ENCODE assay signal across 8 cellular contexts in the genomic region with DNA sequence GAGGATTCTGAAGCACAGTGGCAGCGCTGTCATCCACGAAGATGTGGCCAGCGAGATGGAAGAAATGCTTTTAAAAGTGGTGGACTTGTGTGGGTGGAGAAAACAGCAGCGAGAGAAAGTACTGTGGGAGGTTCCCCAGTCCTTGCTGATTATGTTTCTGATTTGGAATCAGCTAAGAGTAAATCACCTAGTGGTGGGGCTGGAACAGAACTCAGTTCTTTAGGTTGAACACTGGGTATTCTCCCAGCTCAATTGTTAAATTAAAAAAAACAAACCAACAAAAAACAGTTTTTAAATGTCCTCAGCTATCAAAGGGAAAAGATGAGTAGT. TPM values are rescaled to one million over a fixed set of nuclear protein-coding genes. Genes with fewer than 3 reads are reported as not detected.
A peak's percentile ranks its signal among the peaks of the same experiment; 100 is the strongest.
DNase-seq lines count a peak whose midpoint lies in the region; ATAC-seq and TF ChIP-seq lines count a peak whose summit lies in the region.

No MANE protein-coding gene starts in this region.

- DNase-seq in Right ventricle myocardium superior (no peak), cardiac septum (ENCODE audit: low spot score) (no peak), PC-9 (no peak), kidney tubule cell (ENCODE audit: low spot score) (no peak), cerebellum (ENCODE audit: low spot score) (no peak)

- no peak overlapping the region for H3K27ac ChIP-seq in PC-9
- no peak overlapping the region for H3K27ac ChIP-seq in ectodermal cell (ENCODE audit: insufficient read depth, low read depth, low read length, poor library complexity, severe bottlenecking)
- H3K27ac ChIP-seq in muscle layer of duodenum (ENCODE audit: low read length): peak overlapping the region; percentile 82

- H3K9me2 ChIP-seq in PC-9 (ENCODE audit: insufficient read depth): no peaks in the 10 kb centered on the region

- H3K4me1 ChIP-seq in PC-9 (replicated peaks; ENCODE audit: insufficient read depth): peaks cover 13% of the 10 kb centered on the region
- H3K4me1 ChIP-seq in ectodermal cell (ENCODE audit: control insufficient read depth, insufficient read depth, low read length): peaks cover 8% of the 10 kb centered on the region
- H3K4me1 ChIP-seq in muscle layer of duodenum (ENCODE audit: control insufficient read depth in 1 of 2, insufficient read depth in 2 of 2, low read length in 2 of 2): peaks cover 14 to 21% of the 10 kb centered on the region in 2 donors

- peak; percentile 23 for ATAC-seq in Right ventricle myocardium superior (ENCODE audit: poor library complexity)
- ATAC-seq in HG02798 (IDR thresholded peaks at IDR 0.05; ENCODE audit: poor library complexity, unreplicated experiment): peak; percentile 25

- H3K36me3 ChIP-seq in PC-9 (ENCODE audit: low read depth) (peaks cover 18% of the 10 kb centered on the region; the same call in 1 of the 2 replicates), ectodermal cell (ENCODE audit: control insufficient read depth, insufficient read depth, low read length) (peaks cover 7% of the 10 kb centered on the region), muscle layer of duodenum (ENCODE audit: control insufficient read depth in 1 of 2, insufficient read depth in 2 of 2, low read length in 2 of 2) (peaks cover 3 to 15% of the 10 kb centered on the region in 2 donors)

- TF ChIP-seq CTCF in PC-9 (conservative IDR thresholded peaks at IDR 0.05): no peak; the same call in 1 of the 2 replicates

- 1% methylated on average over 4 of the region's 4 CpGs for WGBS in ectodermal cell, 2 experiments

- BruUV-seq in PC-9 (replicated peaks; lab: Mats Ljungman, UMichigan): TSS peak; percentile 84

- intact Hi-C loops in Right ventricle myocardium superior (cut with DNase I) (no loop called here), cardiac septum (cut with DNase I) (no loop called here), PC-9 (cut with micrococcal nuclease; ENCODE audit: unreplicated experiment) (no loop called here)

- H4K20me1 ChIP-seq in PC-9 (ENCODE audit: insufficient read depth): no peaks in the 10 kb centered on the region

- POLR2A ChIA-PET in PC-9 (lab: Charles Lee; ENCODE audit: unreplicated experiment): interaction anchor here (0.6 kb wide), 1 partner anchor 83 kb away, joined by 7 read pairs; no protein-coding TSS in a partner anchor

- H3K4me3 ChIP-seq in PC-9 (peak overlapping the region; percentile 76), ectodermal cell (ENCODE audit: insufficient read depth, low read depth, low read length) (peak overlapping the region; percentile 83), muscle layer of duodenum (ENCODE audit: low read depth in 1 of 2, low read length in 2 of 2) (peak overlapping the region; percentile 87 to 91)

- H3K9me3 ChIP-seq in PC-9 (ENCODE audit: insufficient read depth, low read depth) (no peaks in the 10 kb centered on the region), ectodermal cell (ENCODE audit: control insufficient read depth, low read length) (no peaks in the 10 kb centered on the region), muscle layer of duodenum (ENCODE audit: control insufficient read depth in 1 of 2, low read length in 2 of 2) (no peaks in the 10 kb centered on the region)

- CTCF ChIA-PET in PC-9 (lab: Charles Lee): no interaction called here

- H3K79me2 ChIP-seq in PC-9 (ENCODE audit: low read depth): peaks cover 31% of the 10 kb centered on the region

- no peaks in the 10 kb centered on the region; the same call in 1 of the 2 replicates for H3F3A ChIP-seq in PC-9 (ENCODE audit: insufficient read depth, low read depth)

- peak overlapping the region; percentile 99 for H2AFZ ChIP-seq in PC-9

- H3K4me2 ChIP-seq in PC-9: peak overlapping the region; percentile 93

- H3K27me3 ChIP-seq in PC-9 (ENCODE audit: insufficient read depth, low read depth): peaks cover 12% of the 10 kb centered on the region; the same call in 1 of the 2 replicates
- H3K27me3 ChIP-seq in ectodermal cell (ENCODE audit: control insufficient read depth, insufficient read depth, low read length, poor library complexity, severe bottlenecking): peaks cover 40% of the 10 kb centered on the region
- H3K27me3 ChIP-seq in muscle layer of duodenum (ENCODE audit: low read depth, low read length): peaks cover 4% of the 10 kb centered on the region

RNA-seq across cellular contexts. Expression of a gene that starts 0.5 kb away (rescaled TPM):
- 13.2 TPM for total RNA-seq in Right ventricle myocardium superior
- 15.3 TPM for total RNA-seq in cardiac septum
- total RNA-seq in PC-9 (2021): 23.0 and 28.2 TPM in 2 replicates
- 37.8 TPM for polyA plus RNA-seq in ectodermal cell (2013, experiment 1 of 4)
- 36.6 TPM for polyA plus RNA-seq in ectodermal cell (2013, experiment 2 of 4)
- 29.2 TPM for polyA plus RNA-seq in ectodermal cell (2013, experiment 3 of 4)
- polyA plus RNA-seq in ectodermal cell (2013, experiment 4 of 4): 36.3 TPM
- 31.5 TPM for total RNA-seq in cerebellum
